Comparison of ENCODE assay signal across 1 cellular context in the genomic region with DNA sequence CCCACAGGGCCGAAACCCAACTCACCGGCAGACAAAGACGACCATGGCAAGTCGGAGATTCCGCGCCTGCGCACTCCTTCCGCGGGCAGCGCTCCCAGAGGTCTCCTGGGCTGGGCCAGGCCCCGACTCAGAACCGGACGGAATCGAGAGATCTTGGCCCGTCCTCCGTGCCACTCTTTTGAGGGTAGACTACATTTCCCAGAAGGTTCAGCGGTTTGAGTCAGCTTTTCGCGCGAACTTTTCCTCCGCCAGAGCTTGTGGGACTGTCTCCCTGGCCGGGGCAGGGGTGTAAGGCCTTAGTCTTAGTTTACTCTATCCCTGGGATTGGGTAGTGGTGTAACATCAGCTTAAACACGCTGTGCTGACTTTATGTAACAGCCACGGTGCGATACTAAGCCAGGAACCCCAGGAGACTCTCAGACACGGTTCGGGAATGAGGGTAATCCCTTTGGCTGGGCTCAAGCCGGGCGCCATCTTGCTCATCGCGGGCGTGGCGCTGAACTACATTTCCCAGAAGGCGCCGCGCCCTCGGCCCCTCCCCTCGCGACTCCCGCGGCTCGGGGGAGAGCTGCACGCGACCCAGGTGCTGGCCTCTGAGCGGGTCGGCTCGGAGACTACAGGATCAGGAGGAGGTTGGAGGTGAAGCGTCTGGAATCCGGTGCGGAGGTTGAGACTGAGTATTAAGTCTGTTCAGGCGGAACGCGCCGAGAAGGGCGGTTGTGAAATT.
TF ChIP-seq lines count a peak whose summit lies in the region.

TSS of gene ZNF260 (minus strand) at position 78 of the 727 bp plus-strand sequence. CDS start 13,033 bp downstream, outside the sequence.

TF ChIP-seq in GM12878, 131 proteins besides CTCF, POLR2A, EP300 and RAD21 (continued from another document and continues in another):
- no peak for TF ChIP-seq IRF3 (IDR thresholded peaks at IDR 0.05)
- TF ChIP-seq, protein P1, sequence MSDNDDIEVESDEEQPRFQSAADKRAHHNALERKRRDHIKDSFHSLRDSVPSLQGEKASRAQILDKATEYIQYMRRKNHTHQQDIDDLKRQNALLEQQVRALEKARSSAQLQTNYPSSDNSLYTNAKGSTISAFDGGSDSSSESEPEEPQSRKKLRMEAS (IDR thresholded peaks at IDR 0.05; ENCODE audit: low read depth, low read length) = peak; percentile 54
- TF ChIP-seq ZSCAN29 (IDR thresholded peaks at IDR 0.05) = no peak
- TF ChIP-seq, protein P2, sequence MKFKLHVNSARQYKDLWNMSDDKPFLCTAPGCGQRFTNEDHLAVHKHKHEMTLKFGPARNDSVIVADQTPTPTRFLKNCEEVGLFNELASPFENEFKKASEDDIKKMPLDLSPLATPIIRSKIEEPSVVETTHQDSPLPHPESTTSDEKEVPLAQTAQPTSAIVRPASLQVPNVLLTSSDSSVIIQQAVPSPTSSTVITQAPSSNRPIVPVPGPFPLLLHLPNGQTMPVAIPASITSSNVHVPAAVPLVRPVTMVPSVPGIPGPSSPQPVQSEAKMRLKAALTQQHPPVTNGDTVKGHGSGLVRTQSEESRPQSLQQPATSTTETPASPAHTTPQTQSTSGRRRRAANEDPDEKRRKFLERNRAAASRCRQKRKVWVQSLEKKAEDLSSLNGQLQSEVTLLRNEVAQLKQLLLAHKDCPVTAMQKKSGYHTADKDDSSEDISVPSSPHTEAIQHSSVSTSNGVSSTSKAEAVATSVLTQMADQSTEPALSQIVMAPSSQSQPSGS (IDR thresholded peaks at IDR 0.05; ENCODE audit: low read length) = no peak
- TF ChIP-seq ZNF207 (IDR thresholded peaks at IDR 0.05; ENCODE audit: borderline replicate concordance) = peak; percentile 19; the same call in 1 of the 2 replicates
- no peak for TF ChIP-seq BMI1 (IDR thresholded peaks at IDR 0.05; ENCODE audit: borderline replicate concordance)
- TF ChIP-seq ZBED1 (IDR thresholded peaks at IDR 0.05; ENCODE audit: borderline replicate concordance) = no peak
- TF ChIP-seq IKZF1 (conservative IDR thresholded peaks at IDR 0.05) = peak; percentile 98
- no peak for TF ChIP-seq MYB (IDR thresholded peaks at IDR 0.05; ENCODE audit: borderline replicate concordance, low read depth, low read length)
- no peak for TF ChIP-seq CHD4 (IDR thresholded peaks at IDR 0.05)
- TF ChIP-seq, protein P3, sequence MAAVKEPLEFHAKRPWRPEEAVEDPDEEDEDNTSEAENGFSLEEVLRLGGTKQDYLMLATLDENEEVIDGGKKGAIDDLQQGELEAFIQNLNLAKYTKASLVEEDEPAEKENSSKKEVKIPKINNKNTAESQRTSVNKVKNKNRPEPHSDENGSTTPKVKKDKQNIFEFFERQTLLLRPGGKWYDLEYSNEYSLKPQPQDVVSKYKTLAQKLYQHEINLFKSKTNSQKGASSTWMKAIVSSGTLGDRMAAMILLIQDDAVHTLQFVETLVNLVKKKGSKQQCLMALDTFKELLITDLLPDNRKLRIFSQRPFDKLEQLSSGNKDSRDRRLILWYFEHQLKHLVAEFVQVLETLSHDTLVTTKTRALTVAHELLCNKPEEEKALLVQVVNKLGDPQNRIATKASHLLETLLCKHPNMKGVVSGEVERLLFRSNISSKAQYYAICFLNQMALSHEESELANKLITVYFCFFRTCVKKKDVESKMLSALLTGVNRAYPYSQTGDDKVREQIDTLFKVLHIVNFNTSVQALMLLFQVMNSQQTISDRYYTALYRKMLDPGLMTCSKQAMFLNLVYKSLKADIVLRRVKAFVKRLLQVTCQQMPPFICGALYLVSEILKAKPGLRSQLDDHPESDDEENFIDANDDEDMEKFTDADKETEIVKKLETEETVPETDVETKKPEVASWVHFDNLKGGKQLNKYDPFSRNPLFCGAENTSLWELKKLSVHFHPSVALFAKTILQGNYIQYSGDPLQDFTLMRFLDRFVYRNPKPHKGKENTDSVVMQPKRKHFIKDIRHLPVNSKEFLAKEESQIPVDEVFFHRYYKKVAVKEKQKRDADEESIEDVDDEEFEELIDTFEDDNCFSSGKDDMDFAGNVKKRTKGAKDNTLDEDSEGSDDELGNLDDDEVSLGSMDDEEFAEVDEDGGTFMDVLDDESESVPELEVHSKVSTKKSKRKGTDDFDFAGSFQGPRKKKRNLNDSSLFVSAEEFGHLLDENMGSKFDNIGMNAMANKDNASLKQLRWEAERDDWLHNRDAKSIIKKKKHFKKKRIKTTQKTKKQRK (IDR thresholded peaks at IDR 0.05; ENCODE audit: low read depth, low read length) = no peak
- TF ChIP-seq ZNF622 (IDR thresholded peaks at IDR 0.05) = no peak
- TF ChIP-seq MTA3 (IDR thresholded peaks at IDR 0.05; ENCODE audit: borderline replicate concordance, low read length) = no peak
- TF ChIP-seq MTA2 (IDR thresholded peaks at IDR 0.05; ENCODE audit: low read depth) = no peak
- TF ChIP-seq, protein P4, sequence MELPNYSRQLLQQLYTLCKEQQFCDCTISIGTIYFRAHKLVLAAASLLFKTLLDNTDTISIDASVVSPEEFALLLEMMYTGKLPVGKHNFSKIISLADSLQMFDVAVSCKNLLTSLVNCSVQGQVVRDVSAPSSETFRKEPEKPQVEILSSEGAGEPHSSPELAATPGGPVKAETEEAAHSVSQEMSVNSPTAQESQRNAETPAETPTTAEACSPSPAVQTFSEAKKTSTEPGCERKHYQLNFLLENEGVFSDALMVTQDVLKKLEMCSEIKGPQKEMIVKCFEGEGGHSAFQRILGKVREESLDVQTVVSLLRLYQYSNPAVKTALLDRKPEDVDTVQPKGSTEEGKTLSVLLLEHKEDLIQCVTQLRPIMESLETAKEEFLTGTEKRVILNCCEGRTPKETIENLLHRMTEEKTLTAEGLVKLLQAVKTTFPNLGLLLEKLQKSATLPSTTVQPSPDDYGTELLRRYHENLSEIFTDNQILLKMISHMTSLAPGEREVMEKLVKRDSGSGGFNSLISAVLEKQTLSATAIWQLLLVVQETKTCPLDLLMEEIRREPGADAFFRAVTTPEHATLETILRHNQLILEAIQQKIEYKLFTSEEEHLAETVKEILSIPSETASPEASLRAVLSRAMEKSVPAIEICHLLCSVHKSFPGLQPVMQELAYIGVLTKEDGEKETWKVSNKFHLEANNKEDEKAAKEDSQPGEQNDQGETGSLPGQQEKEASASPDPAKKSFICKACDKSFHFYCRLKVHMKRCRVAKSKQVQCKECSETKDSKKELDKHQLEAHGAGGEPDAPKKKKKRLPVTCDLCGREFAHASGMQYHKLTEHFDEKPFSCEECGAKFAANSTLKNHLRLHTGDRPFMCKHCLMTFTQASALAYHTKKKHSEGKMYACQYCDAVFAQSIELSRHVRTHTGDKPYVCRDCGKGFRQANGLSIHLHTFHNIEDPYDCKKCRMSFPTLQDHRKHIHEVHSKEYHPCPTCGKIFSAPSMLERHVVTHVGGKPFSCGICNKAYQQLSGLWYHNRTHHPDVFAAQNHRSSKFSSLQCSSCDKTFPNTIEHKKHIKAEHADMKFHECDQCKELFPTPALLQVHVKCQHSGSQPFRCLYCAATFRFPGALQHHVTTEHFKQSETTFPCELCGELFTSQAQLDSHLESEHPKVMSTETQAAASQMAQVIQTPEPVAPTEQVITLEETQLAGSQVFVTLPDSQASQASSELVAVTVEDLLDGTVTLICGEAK (IDR thresholded peaks at IDR 0.05; ENCODE audit: borderline replicate concordance) = peak; percentile 46; the same call in 1 of the 2 replicates
- no peak for TF ChIP-seq SREBF2 (IDR thresholded peaks at IDR 0.05; ENCODE audit: low read length)
- TF ChIP-seq E2F4 (IDR thresholded peaks at IDR 0.05; ENCODE audit: low read depth, low read length) = 0 out of 2 replicates have a peak, but pooled peaks have one; percentile 45
- TF ChIP-seq ATF3 (IDR thresholded peaks at IDR 0.05; ENCODE audit: borderline replicate concordance, extremely low read depth, low read depth, low read length) = no peak
- no peak for TF ChIP-seq FOS (IDR thresholded peaks at IDR 0.05; ENCODE audit: borderline replicate concordance, extremely low read depth, insufficient read length)
- no peak for TF ChIP-seq HDAC6 (IDR thresholded peaks at IDR 0.05; ENCODE audit: unreplicated experiment)
- TF ChIP-seq NFXL1 (IDR thresholded peaks at IDR 0.05; ENCODE audit: borderline replicate concordance) = no peak
- TF ChIP-seq SMC3 (IDR thresholded peaks at IDR 0.05; ENCODE audit: borderline replicate concordance, low read length) = no peak
- TF ChIP-seq RAD51 (IDR thresholded peaks at IDR 0.05) = no peak
- TF ChIP-seq SUZ12 (IDR thresholded peaks at IDR 0.05; ENCODE audit: unreplicated experiment) = no peak
- no peak for TF ChIP-seq NFIC (IDR thresholded peaks at IDR 0.05; ENCODE audit: low read depth, low read length)
- TF ChIP-seq IRF4 (IDR thresholded peaks at IDR 0.05; ENCODE audit: low read depth, low read length) = no peak
- TF ChIP-seq, protein P5, sequence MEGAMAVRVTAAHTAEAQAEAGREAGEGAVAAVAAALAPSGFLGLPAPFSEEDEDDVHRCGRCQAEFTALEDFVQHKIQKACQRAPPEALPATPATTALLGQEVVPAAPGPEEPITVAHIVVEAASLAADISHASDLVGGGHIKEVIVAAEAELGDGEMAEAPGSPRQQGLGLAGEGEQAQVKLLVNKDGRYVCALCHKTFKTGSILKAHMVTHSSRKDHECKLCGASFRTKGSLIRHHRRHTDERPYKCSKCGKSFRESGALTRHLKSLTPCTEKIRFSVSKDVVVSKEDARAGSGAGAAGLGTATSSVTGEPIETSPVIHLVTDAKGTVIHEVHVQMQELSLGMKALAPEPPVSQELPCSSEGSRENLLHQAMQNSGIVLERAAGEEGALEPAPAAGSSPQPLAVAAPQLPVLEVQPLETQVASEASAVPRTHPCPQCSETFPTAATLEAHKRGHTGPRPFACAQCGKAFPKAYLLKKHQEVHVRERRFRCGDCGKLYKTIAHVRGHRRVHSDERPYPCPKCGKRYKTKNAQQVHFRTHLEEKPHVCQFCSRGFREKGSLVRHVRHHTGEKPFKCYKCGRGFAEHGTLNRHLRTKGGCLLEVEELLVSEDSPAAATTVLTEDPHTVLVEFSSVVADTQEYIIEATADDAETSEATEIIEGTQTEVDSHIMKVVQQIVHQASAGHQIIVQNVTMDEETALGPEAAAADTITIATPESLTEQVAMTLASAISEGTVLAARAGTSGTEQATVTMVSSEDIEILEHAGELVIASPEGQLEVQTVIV (IDR thresholded peaks at IDR 0.05; ENCODE audit: borderline replicate concordance, partially characterized antibody) = no peak
- TF ChIP-seq ZZZ3 (IDR thresholded peaks at IDR 0.05; ENCODE audit: control insufficient read depth, insufficient read length, low read depth) = no peak
- peak; percentile 32; the same call in 1 of the 2 replicates for TF ChIP-seq TCF3 (IDR thresholded peaks at IDR 0.05; ENCODE audit: borderline replicate concordance, insufficient read depth, low read depth, low read length)
- no peak for TF ChIP-seq NFYA (IDR thresholded peaks at IDR 0.05; ENCODE audit: borderline replicate concordance, low read depth, low read length)
- no peak for TF ChIP-seq CHD1 (IDR thresholded peaks at IDR 0.05; ENCODE audit: low read depth, low read length)
- TF ChIP-seq ZNF687 (IDR thresholded peaks at IDR 0.05) = peak; percentile 41
- peak; percentile 63; the same call in 1 of the 2 replicates for TF ChIP-seq TARDBP (IDR thresholded peaks at IDR 0.05; ENCODE audit: borderline replicate concordance)
- TF ChIP-seq BCL3 (IDR thresholded peaks at IDR 0.05; ENCODE audit: borderline replicate concordance, insufficient read depth, low read depth, low read length, poor library complexity, severe bottlenecking) = no peak
